8 cellular contexts compared by ENCODE assay signal in genomic region chr7:95772771-95773581, GRCh38. TPM values are rescaled to one million over a fixed set of nuclear protein-coding genes. Genes with fewer than 3 reads are reported as not detected.
DNase-seq lines count a peak whose midpoint lies in the region; ATAC-seq, FAIRE-seq and TF ChIP-seq lines count a peak whose summit lies in the region.

No MANE protein-coding gene starts in this region.

- no peaks in the 10 kb centered on the region for H3K36me3 ChIP-seq in HepG2 (replicated peaks in 1 of 2; ENCODE audit: control insufficient read depth in 1 of 2, insufficient read depth in 2 of 2, low read length in 2 of 2)

- H3K4me1 ChIP-seq in HepG2 (ENCODE audit: insufficient read depth, low read length): 0 out of 2 replicates have a peak, but pooled peaks cover 5% of the 10 kb centered on the region

- DNase-seq in EL (peak; percentile 2), M059J (ENCODE audit: low read depth) (peak; percentile 14), cerebellar nuclear complex (lab: John Stamatoyannopoulos, UW) (peak; percentile 39 to 92), HepG2 (ENCODE audit: low spot score) (no peak)
- DNase-seq in stimulated activated CD4-positive, alpha-beta T cell treated with anti-CD3 and anti-CD28 coated beads, Interleukin-4, amount 100 ng/mL, for 4 hours: no peak
- no peak for DNase-seq in activated T-cell treated with anti-CD3 and anti-CD28 coated beads, Interleukin-2, amount 50 U/mL, for 24 hours
- no peak for DNase-seq in NK-92 treated with Interleukin-12 subunit alpha and Interleukin-12 subunit beta, amount 100 ng/mL, for 24 hours (lab: John Stamatoyannopoulos, UW)

- no peak for FAIRE-seq in HepG2 (lab: Jason Lieb, UNC)

- no peaks in the 10 kb centered on the region for H4K20me1 ChIP-seq in HepG2 (ENCODE audit: insufficient read depth, low read length)

- H3K9me3 ChIP-seq in HepG2 (ENCODE audit: low read length): no peaks in the 10 kb centered on the region

- BruUV-seq in HepG2 (replicated peaks; lab: Mats Ljungman, UMichigan): no TSS peak

- ATAC-seq in HepG2: peak; percentile 45

- H3K4me2 ChIP-seq in HepG2 (ENCODE audit: low read depth, low read length): peak overlapping the region; percentile 70

- no peak for TF ChIP-seq RAD21 in HepG2 (CRISPR knock-in tag; IDR thresholded peaks at IDR 0.05)

- no peaks in the 10 kb centered on the region for H3K79me2 ChIP-seq in HepG2 (ENCODE audit: insufficient read depth, low read length)

- in situ Hi-C loops in HepG2 (cut with HindIII; ENCODE audit: extremely low pct_ligation_motif_present, low pct_unique_long_range_greater_than_20kb): no loop called here

- H3K9ac ChIP-seq in HepG2 (ENCODE audit: insufficient read depth, low read depth, low read length): no peak overlapping the region

- no peak overlapping the region for H3K4me3 Mint-ChIP-seq in activated T-cell treated with anti-CD3 and anti-CD28 coated beads, Interleukin-2, amount 50 U/mL, for 24 hours

- intact Hi-C loops in HepG2 (cut with micrococcal nuclease; ENCODE audit: unreplicated experiment): no loop called here

- H3K4me1 Mint-ChIP-seq in activated T-cell treated with anti-CD3 and anti-CD28 coated beads, Interleukin-2, amount 50 U/mL, for 24 hours (ENCODE audit: low read depth): peaks cover 3% of the 10 kb centered on the region

- TF ChIP-seq POLR2A in HepG2 (IDR thresholded peaks at IDR 0.05; ENCODE audit: insufficient read depth in 1 of 2, low read depth in 2 of 2, low read length in 2 of 2): no peak

- H3K27me3 Mint-ChIP-seq in activated T-cell treated with anti-CD3 and anti-CD28 coated beads, Interleukin-2, amount 50 U/mL, for 24 hours: peaks cover 45% of the 10 kb centered on the region

- H2AFZ ChIP-seq in HepG2 (ENCODE audit: low read length): no peak overlapping the region

- TF ChIP-seq CTCF in HepG2 (CRISPR knock-in tag; IDR thresholded peaks at IDR 0.05): no peak

- H3K9me3 Mint-ChIP-seq in activated T-cell treated with anti-CD3 and anti-CD28 coated beads, Interleukin-2, amount 50 U/mL, for 24 hours: no peaks in the 10 kb centered on the region

- POLR2A ChIA-PET in HepG2 (lab: Yijun Ruan, JAX): no interaction called here

- H3K27ac Mint-ChIP-seq in activated T-cell treated with anti-CD3 and anti-CD28 coated beads, Interleukin-2, amount 50 U/mL, for 24 hours: no peak overlapping the region

- 32% methylated on average over 29 of the region's 45 CpGs for WGBS in HepG2 (ENCODE audit: low lambda C conversion rate)

- CTCF ChIA-PET in HepG2 (lab: Yijun Ruan, JAX; ENCODE audit: low intra/inter-chr PET ratio, low total read pairs): no interaction called here

- no peaks in the 10 kb centered on the region for H3K36me3 Mint-ChIP-seq in activated T-cell treated with anti-CD3 and anti-CD28 coated beads, Interleukin-2, amount 50 U/mL, for 24 hours (ENCODE audit: low read depth)

- H3K27me3 ChIP-seq in HepG2 (ENCODE audit: control insufficient read depth in 1 of 2, insufficient read depth in 2 of 2, low read length in 2 of 2): peaks cover 2 to 16% of the 10 kb centered on the region in 2 experiments

- TF ChIP-seq EP300 in HepG2 (IDR thresholded peaks at IDR 0.05; ENCODE audit: low read depth in 2 of 2, low read length in 2 of 2) (no peak), HepG2 (CRISPR knock-in tag; IDR thresholded peaks at IDR 0.05; ENCODE audit: borderline replicate concordance) (no peak)

- H3K4me3 ChIP-seq in HepG2 (replicated peaks in 1 of 3; ENCODE audit: insufficient read depth in 1 of 3, low read depth in 2 of 3, low read length in 3 of 3): peak overlapping the region; percentile 45 to 72 (median 59); a peak in 5 of 6 replicates

- H3K27ac ChIP-seq in HepG2 (ENCODE audit: extremely low read length, insufficient read depth, low read length) (no peak overlapping the region), temporal lobe (ENCODE audit: low read depth, low read length) (peak overlapping the region; percentile 27)

TF ChIP-seq in HepG2, 621 proteins besides CTCF, POLR2A, EP300 and RAD21:
- TF ChIP-seq ZNF768 (CRISPR knock-in tag; IDR thresholded peaks at IDR 0.05): 0 out of 2 replicates have a peak, but pooled peaks have one; percentile 0
- no peak for TF ChIP-seq TMF1 (CRISPR knock-in tag; IDR thresholded peaks at IDR 0.05; ENCODE audit: low read depth)
TF ChIP-seq in HepG2: peak in this region for 1.

RNA-seq across cellular contexts. Expression of gene DYNC1I1, which starts 0.6 kb away (rescaled TPM):
- 2.4 and 4.4 TPM in 2 replicates for total RNA-seq in M059J (2014; rRNA removed; shearing (Covaris generic))
- total RNA-seq in HepG2 (2016; rRNA removed; fragmentation: Illumina TruSeq; extraction: Trizol) (0.08 TPM in 1 of 2 replicates, not detected in the other), temporal lobe (147 TPM)
- total RNA-seq in HepG2 (2016; cell fraction: cytosol; rRNA removed; fragmentation: Illumina TruSeq; extraction: Trizol; ENCODE audit: low read depth): not detected in 2 replicates
- 0.04 TPM in 1 of 2 replicates, not detected in the other for total RNA-seq in HepG2 (2016; cell fraction: insoluble cytoplasmic fraction; rRNA removed; fragmentation: Illumina TruSeq; extraction: Trizol)
- total RNA-seq in HepG2 (2016; cell fraction: membrane; rRNA removed; fragmentation: Illumina TruSeq; extraction: Trizol): not detected in 2 replicates
- not detected in 2 replicates for total RNA-seq in HepG2 (2016; cell fraction: nucleus; rRNA removed; fragmentation: Illumina TruSeq; extraction: Trizol)
- polyA plus RNA-seq in HepG2 (2011; rRNA removed): not detected in 2 replicates
- not detected in 2 replicates for polyA plus RNA-seq in HepG2 (2011; cell fraction: cytosol; rRNA removed)
- polyA plus RNA-seq in HepG2 (2011; cell fraction: nucleus; rRNA removed): not detected in 2 replicates
- polyA plus RNA-seq in HepG2 (2012): not detected in 2 replicates
- not detected in 2 replicates for polyA plus RNA-seq in HepG2 (2016; cell fraction: cytosol; fragmentation: Illumina TruSeq; extraction: Trizol; ENCODE audit: low read depth)
- polyA plus RNA-seq in HepG2 (2016; cell fraction: insoluble cytoplasmic fraction; fragmentation: Illumina TruSeq; extraction: Trizol; ENCODE audit: low read depth): not detected in 2 replicates
- not detected in 2 replicates for polyA plus RNA-seq in HepG2 (2016; cell fraction: membrane; fragmentation: Illumina TruSeq; extraction: Trizol; ENCODE audit: low read depth)
- not detected in 2 replicates for polyA plus RNA-seq in HepG2 (2016; cell fraction: nucleus; fragmentation: Illumina TruSeq; extraction: Trizol; ENCODE audit: insufficient read depth, low read depth)
- polyA minus RNA-seq in HepG2 (2011; rRNA and poly(A)+ RNA removed; ENCODE audit: low replicate concordance): 0.16 TPM in 1 of 2 replicates, not detected in the other
- polyA minus RNA-seq in HepG2 (2011; cell fraction: cytosol; rRNA and poly(A)+ RNA removed): not detected in 2 replicates
- not detected in 2 replicates for polyA minus RNA-seq in HepG2 (2011; cell fraction: nucleus; rRNA and poly(A)+ RNA removed)

Comparison
In these comparisons a context has a peak if more than half of its experiments do, and no peak if none do; other contexts are left out.
1. DNase-seq: peak in EL (single experiment), M059J (single experiment) and cerebellar nuclear complex (2 of 2); none in HepG2 (single experiment), stimulated activated CD4-positive, alpha-beta T cell treated with anti-CD3 and anti-CD28 coated beads, Interleukin-4, amount 100 ng/mL, for 4 hours (0 of 2), activated T-cell treated with anti-CD3 and anti-CD28 coated beads, Interleukin-2, amount 50 U/mL, for 24 hours (single experiment) and NK-92 treated with Interleukin-12 subunit alpha and Interleukin-12 subunit beta, amount 100 ng/mL, for 24 hours (single experiment).
2. RNA of gene DYNC1I1, which starts 0.6 kb away (total RNA-seq): 147 TPM in temporal lobe (single experiment); 2.4 to 4.4 TPM in M059J and 0.04 to 0.08 TPM in HepG2; every median in the first group is over 10 times any median in the second.